Comparison of ENCODE assay signal across 22 cellular contexts in genomic region chr5:99543841-99544240, GRCh38.
DNase-seq lines count a peak whose midpoint lies in the region; ATAC-seq and TF ChIP-seq lines count a peak whose summit lies in the region.
"Had no signal": no experiment of that assay in that cellular context is flagged by ENCODE, and none has a peak within 500 bp of the region (broad histone marks: within the 10 kb centered on the region; RNA-seq: fewer than 3 reads in every experiment).

No MANE protein-coding gene starts in this region.

- no peaks in the 10 kb centered on the region for H3K9me3 ChIP-seq in fibroblast of lung (ENCODE audit: control insufficient read depth, insufficient read depth, low read depth, low read length)
- H3K9me3 ChIP-seq: heart left ventricle, ovary, spleen, thoracic aorta had no signal

- no peak overlapping the region for H3K4me2 ChIP-seq in fibroblast of lung (ENCODE audit: extremely low read depth, insufficient read depth, low read length)
- H3K4me2 ChIP-seq: KMS-11 had no signal

- no peak for TF ChIP-seq CTCF in fibroblast of lung (conservative IDR thresholded peaks at IDR 0.05 in 1 of 2, IDR thresholded peaks at IDR 0.05 in 1 of 2; ENCODE audit: low read depth in 1 of 2, low read length in 2 of 2)

- H3K9ac ChIP-seq in fibroblast of lung (ENCODE audit: insufficient read depth, low read length) = no peak overlapping the region
- H3K9ac ChIP-seq: KMS-11 had no signal

- no peaks in the 10 kb centered on the region for H3K36me3 ChIP-seq in fibroblast of lung (ENCODE audit: control insufficient read depth, insufficient read depth, low read length)
- H3K36me3 ChIP-seq: heart left ventricle, ovary, spleen, thoracic aorta had no signal

- peak; percentile 80 for DNase-seq in NCI-H226
- peak; percentile 35 to 65 for DNase-seq in fibroblast of lung (ENCODE audit: low read depth in 2 of 2)
- peak; percentile 46 for DNase-seq in myocyte (ENCODE audit: low read depth)
- no peak for DNase-seq in NCI-H2196 (lab: John Stamatoyannopoulos, UW; ENCODE audit: unreplicated experiment)
- no peak for DNase-seq in NCI-H1930 (lab: John Stamatoyannopoulos, UW)
- DNase-seq: activated T-cell treated with anti-CD3 and anti-CD28 coated beads, Interleukin-2, amount 50 U/mL, for 1 hour; CD4-positive, CD25-positive, alpha-beta regulatory T cell; dermis blood vessel endothelial cell; heart left ventricle; naive thymus-derived CD8-positive, alpha-beta T cell; NCI-H187; ovary; RPMI8226; spleen; stimulated activated CD4-positive, alpha-beta T cell treated with anti-CD3 and anti-CD28 coated beads, Interleukin-4, amount 100 ng/mL, for 1 hour; stimulated activated naive CD4-positive, alpha-beta T cell had no signal

- no peak overlapping the region for H2AFZ ChIP-seq in fibroblast of lung (ENCODE audit: low read length)

- no peaks in the 10 kb centered on the region for H3K27me3 ChIP-seq in fibroblast of lung (ENCODE audit: control insufficient read depth, insufficient read depth, low read length)
- H3K27me3 ChIP-seq: heart left ventricle, ovary, spleen had no signal

- H3K27ac ChIP-seq in fibroblast of lung (ENCODE audit: insufficient read depth, low read length) = no peak overlapping the region
- H3K27ac ChIP-seq: heart left ventricle, KMS-11, ovary, SK-N-MC, spleen, thoracic aorta had no signal

- no peaks in the 10 kb centered on the region for H4K20me1 ChIP-seq in fibroblast of lung (ENCODE audit: control insufficient read depth, extremely low read depth, insufficient read depth, low read length)

- ATAC-seq in GM18867 (IDR thresholded peaks at IDR 0.05; ENCODE audit: unreplicated experiment) (no peak), GM21717 (IDR thresholded peaks at IDR 0.05; ENCODE audit: unreplicated experiment) (no peak)
- ATAC-seq: heart left ventricle; left lobe of liver; naive thymus-derived CD8-positive, alpha-beta T cell had no signal

- H3K79me2 ChIP-seq in fibroblast of lung (ENCODE audit: control insufficient read depth, insufficient read depth, low read length) = no peaks in the 10 kb centered on the region

- no peak overlapping the region for H3K4me3 ChIP-seq in fibroblast of lung (replicated peaks in 1 of 4; ENCODE audit: control extremely low read depth in 1 of 4, insufficient read depth in 1 of 4, low read depth in 3 of 4, low read length in 4 of 4)
- H3K4me3 ChIP-seq: heart left ventricle, ovary, SK-N-MC, spleen, thoracic aorta had no signal

- H3K4me1 ChIP-seq in fibroblast of lung (ENCODE audit: control insufficient read depth, extremely low read depth, insufficient read depth, low read length) = no peaks in the 10 kb centered on the region
- H3K4me1 ChIP-seq: heart left ventricle, spleen had no signal

Comparison
In these comparisons a context has a peak if more than half of its experiments do, and no peak if none do; other contexts are left out.
1. DNase-seq: peak in NCI-H226 (single experiment), fibroblast of lung (2 of 2) and myocyte (single experiment); none in NCI-H2196 (single experiment) and NCI-H1930 (0 of 2).